ENCODE assay signal across 25 cellular contexts in the genomic region with DNA sequence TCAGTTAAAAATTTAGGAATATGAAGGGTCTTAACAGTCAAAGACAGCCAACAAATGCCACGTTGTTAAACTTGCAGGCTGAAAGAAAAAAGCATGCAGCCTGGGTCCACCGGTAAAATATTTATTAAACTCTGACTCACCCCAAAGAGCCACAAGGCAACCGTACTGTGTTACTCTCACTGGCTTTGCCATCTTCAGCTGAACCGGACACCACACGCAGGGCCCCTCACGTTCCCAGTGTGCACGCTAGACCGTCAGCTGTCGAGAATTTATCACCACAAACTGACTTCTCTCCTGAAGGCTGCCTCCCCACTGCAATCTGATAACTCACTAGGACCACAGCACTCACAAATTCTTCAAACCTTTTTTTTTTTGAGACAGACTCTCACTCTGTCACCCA. TPM values are rescaled to one million over a fixed set of nuclear protein-coding genes. Genes with fewer than 3 reads are reported as not detected.
DNase-seq lines count a peak whose midpoint lies in the region; ATAC-seq and TF ChIP-seq lines count a peak whose summit lies in the region.
"Had no signal": no experiment of that assay in that cellular context is flagged by ENCODE, and none has a peak within 500 bp of the region (broad histone marks: within the 10 kb centered on the region; RNA-seq: fewer than 3 reads in every experiment).

No MANE protein-coding gene starts in this region.

- TF ChIP-seq CTCF in foreskin fibroblast (IDR thresholded peaks at IDR 0.05; ENCODE audit: low read depth, low read length), result no peak
- no peak for TF ChIP-seq CTCF in endothelial cell (IDR thresholded peaks at IDR 0.05; ENCODE audit: unreplicated experiment)
- TF ChIP-seq CTCF in Peyer's patch (IDR thresholded peaks at IDR 0.05), result no peak

- H3K9me3 Mint-ChIP-seq in endothelial cell (ENCODE audit: unreplicated experiment), result no peaks in the 10 kb centered on the region
- H3K9me3 Mint-ChIP-seq: activated B cell treated with CpG ODN at 0.5 μM for 24 hours; activated naive CD4-positive, alpha-beta T cell treated with anti-CD3 and anti-CD28 coated beads, Interleukin-2, amount 50 U/mL, for 72 hours; activated T-cell treated with anti-CD3 and anti-CD28 coated beads, Interleukin-2, amount 50 U/mL, for 72 hours; CD4-positive, CD25-positive, alpha-beta regulatory T cell; immature natural killer cell; natural killer cell treated with Interleukin-12 subunit alpha and Interleukin-12 subunit beta and Interleukin-15 and Interleukin-18, amount 100 ng/mL, for 72 hours had no signal

- no peak for TF ChIP-seq POLR2A in Peyer's patch (IDR thresholded peaks at IDR 0.05)

- H3K27ac ChIP-seq in rectal smooth muscle tissue (ENCODE audit: low read depth, low read length) (peak overlapping the region; percentile 68), Peyer's patch (peak overlapping the region in 1 of 4 donors; percentile 32)
- H3K27ac ChIP-seq: breast epithelium, dorsolateral prefrontal cortex, GM23248 had no signal

- no peaks in the 10 kb centered on the region for H3K9me3 ChIP-seq in Peyer's patch
- H3K9me3 ChIP-seq: breast epithelium had no signal

- H3K36me3 Mint-ChIP-seq in endothelial cell (ENCODE audit: low read depth, unreplicated experiment), result peaks cover 6% of the 10 kb centered on the region
- H3K36me3 Mint-ChIP-seq: activated naive CD4-positive, alpha-beta T cell treated with anti-CD3 and anti-CD28 coated beads, Interleukin-2, amount 50 U/mL, for 72 hours; natural killer cell treated with Interleukin-12 subunit alpha and Interleukin-12 subunit beta and Interleukin-15 and Interleukin-18, amount 100 ng/mL, for 72 hours had no signal

- H3K4me3 Mint-ChIP-seq in endothelial cell (ENCODE audit: unreplicated experiment), result no peak overlapping the region
- H3K4me3 Mint-ChIP-seq: activated B cell treated with CpG ODN at 0.5 μM for 24 hours; activated T-cell treated with anti-CD3 and anti-CD28 coated beads, Interleukin-2, amount 50 U/mL, for 72 hours; CD4-positive, CD25-positive, alpha-beta regulatory T cell; immature natural killer cell; natural killer cell treated with Interleukin-12 subunit alpha and Interleukin-12 subunit beta and Interleukin-15 and Interleukin-18, amount 100 ng/mL, for 72 hours had no signal

- H3K4me3 ChIP-seq in foreskin fibroblast (ENCODE audit: low read depth in 1 of 2, low read length in 2 of 2) (no peak overlapping the region), rectal smooth muscle tissue (ENCODE audit: low read length) (no peak overlapping the region), Peyer's patch (no peak overlapping the region)
- H3K4me3 ChIP-seq: breast epithelium, dorsolateral prefrontal cortex, GM23248 had no signal

- no peak overlapping the region for H3K27ac Mint-ChIP-seq in endothelial cell (ENCODE audit: unreplicated experiment)
- H3K27ac Mint-ChIP-seq: activated B cell treated with CpG ODN at 0.5 μM for 24 hours; CD4-positive, CD25-positive, alpha-beta regulatory T cell; natural killer cell treated with Interleukin-12 subunit alpha and Interleukin-12 subunit beta and Interleukin-15 and Interleukin-18, amount 100 ng/mL, for 72 hours had no signal

- H3K27me3 ChIP-seq in rectal smooth muscle tissue (ENCODE audit: control insufficient read depth, insufficient read depth, low read length), result no peaks in the 10 kb centered on the region
- no peaks in the 10 kb centered on the region for H3K27me3 ChIP-seq in Peyer's patch
- H3K27me3 ChIP-seq: breast epithelium, dorsolateral prefrontal cortex had no signal

- H3K4me1 Mint-ChIP-seq in endothelial cell (ENCODE audit: unreplicated experiment), result peaks cover 2% of the 10 kb centered on the region

- H3K4me1 ChIP-seq in rectal smooth muscle tissue (ENCODE audit: control insufficient read depth, insufficient read depth, low read length) (peaks cover 6% of the 10 kb centered on the region), Peyer's patch (no peaks in the 10 kb centered on the region)
- H3K4me1 ChIP-seq: breast epithelium had no signal

- H3K27me3 Mint-ChIP-seq in endothelial cell (ENCODE audit: unreplicated experiment), result no peaks in the 10 kb centered on the region
- H3K27me3 Mint-ChIP-seq: activated B cell treated with CpG ODN at 0.5 μM for 24 hours; CD4-positive, CD25-positive, alpha-beta regulatory T cell; natural killer cell treated with Interleukin-12 subunit alpha and Interleukin-12 subunit beta and Interleukin-15 and Interleukin-18, amount 100 ng/mL, for 72 hours had no signal

- peak; percentile 4 for DNase-seq in EL
- peak; percentile 31 for DNase-seq in RPMI7951 (ENCODE audit: low read depth)
- peak; percentile 9 to 20 for DNase-seq in foreskin fibroblast
- no peak for DNase-seq in NK-92 treated with Interleukin-12 subunit alpha and Interleukin-12 subunit beta, amount 100 ng/mL, for 24 hours (lab: John Stamatoyannopoulos, UW)
- no peak for DNase-seq in endothelial cell (ENCODE audit: low spot score)
- DNase-seq in Peyer's patch, result no peak
- DNase-seq: activated B cell treated with CpG ODN at 0.5 μM for 24 hours; activated CD8-positive, alpha-beta memory T cell treated with anti-CD3 and anti-CD28 coated beads for 24 hours; activated T-cell treated with anti-CD3 and anti-CD28 coated beads, Interleukin-2, amount 50 U/mL, for 72 hours; CD4-positive, CD25-positive, alpha-beta regulatory T cell; DMS53; dorsolateral prefrontal cortex; erythroblast; GM23248; head of caudate nucleus; immature natural killer cell; NCI-H2029 treated with DMSO at 0.1 percent for 48 hours; NCI-H510A; SHP77; T-helper 2 cell had no signal

- no peak overlapping the region for H3K9ac ChIP-seq in rectal smooth muscle tissue (ENCODE audit: low read length)
- H3K9ac ChIP-seq: GM23248 had no signal

- no peaks in the 10 kb centered on the region for H3K36me3 ChIP-seq in rectal smooth muscle tissue (ENCODE audit: control insufficient read depth, insufficient read depth, low read length)
- H3K36me3 ChIP-seq in Peyer's patch, result no peaks in the 10 kb centered on the region
- H3K36me3 ChIP-seq: breast epithelium had no signal

- ATAC-seq in GM21381 (IDR thresholded peaks at IDR 0.05; ENCODE audit: unreplicated experiment), result no peak
- ATAC-seq: activated naive CD4-positive, alpha-beta T cell treated with anti-CD3 and anti-CD28 coated beads, Interleukin-2, amount 50 U/mL, for 72 hours; activated T-cell treated with anti-CD3 and anti-CD28 coated beads, Interleukin-2, amount 50 U/mL, for 72 hours; natural killer cell treated with Interleukin-12 subunit alpha and Interleukin-12 subunit beta and Interleukin-15 and Interleukin-18, amount 100 ng/mL, for 72 hours had no signal

RNA-seq across cellular contexts. Expression of a gene that starts 30.7 kb away (rescaled TPM):
- 0.36 and 0.98 TPM in 2 replicates for total RNA-seq in RPMI7951 (2014; rRNA removed; shearing (Covaris generic))
- total RNA-seq in endothelial cell (ENCODE audit: unreplicated experiment) (0.72 TPM), Peyer's patch (10 to 100 TPM in 1 of 4 donors, 1 to 10 TPM in 3; 3.1 to 10.7 (median 4.8) TPM)

Comparison
In these comparisons a context has a peak if more than half of its experiments do, and no peak if none do; other contexts are left out.
1. DNase-seq: peak in EL (single experiment), RPMI7951 (single experiment) and foreskin fibroblast (2 of 2); none in NK-92 treated with Interleukin-12 subunit alpha and Interleukin-12 subunit beta, amount 100 ng/mL, for 24 hours (single experiment), endothelial cell (single experiment) and Peyer's patch (0 of 3).